1 cellular context compared by ENCODE assay signal in genomic region chr5:81675420-81675819, GRCh38.
TF ChIP-seq lines count a peak whose summit lies in the region.

No MANE protein-coding gene starts in this region.

TF ChIP-seq in GM23338, 12 proteins besides CTCF, POLR2A, EP300 and RAD21 (continued from another document):
- TF ChIP-seq, protein P1, sequence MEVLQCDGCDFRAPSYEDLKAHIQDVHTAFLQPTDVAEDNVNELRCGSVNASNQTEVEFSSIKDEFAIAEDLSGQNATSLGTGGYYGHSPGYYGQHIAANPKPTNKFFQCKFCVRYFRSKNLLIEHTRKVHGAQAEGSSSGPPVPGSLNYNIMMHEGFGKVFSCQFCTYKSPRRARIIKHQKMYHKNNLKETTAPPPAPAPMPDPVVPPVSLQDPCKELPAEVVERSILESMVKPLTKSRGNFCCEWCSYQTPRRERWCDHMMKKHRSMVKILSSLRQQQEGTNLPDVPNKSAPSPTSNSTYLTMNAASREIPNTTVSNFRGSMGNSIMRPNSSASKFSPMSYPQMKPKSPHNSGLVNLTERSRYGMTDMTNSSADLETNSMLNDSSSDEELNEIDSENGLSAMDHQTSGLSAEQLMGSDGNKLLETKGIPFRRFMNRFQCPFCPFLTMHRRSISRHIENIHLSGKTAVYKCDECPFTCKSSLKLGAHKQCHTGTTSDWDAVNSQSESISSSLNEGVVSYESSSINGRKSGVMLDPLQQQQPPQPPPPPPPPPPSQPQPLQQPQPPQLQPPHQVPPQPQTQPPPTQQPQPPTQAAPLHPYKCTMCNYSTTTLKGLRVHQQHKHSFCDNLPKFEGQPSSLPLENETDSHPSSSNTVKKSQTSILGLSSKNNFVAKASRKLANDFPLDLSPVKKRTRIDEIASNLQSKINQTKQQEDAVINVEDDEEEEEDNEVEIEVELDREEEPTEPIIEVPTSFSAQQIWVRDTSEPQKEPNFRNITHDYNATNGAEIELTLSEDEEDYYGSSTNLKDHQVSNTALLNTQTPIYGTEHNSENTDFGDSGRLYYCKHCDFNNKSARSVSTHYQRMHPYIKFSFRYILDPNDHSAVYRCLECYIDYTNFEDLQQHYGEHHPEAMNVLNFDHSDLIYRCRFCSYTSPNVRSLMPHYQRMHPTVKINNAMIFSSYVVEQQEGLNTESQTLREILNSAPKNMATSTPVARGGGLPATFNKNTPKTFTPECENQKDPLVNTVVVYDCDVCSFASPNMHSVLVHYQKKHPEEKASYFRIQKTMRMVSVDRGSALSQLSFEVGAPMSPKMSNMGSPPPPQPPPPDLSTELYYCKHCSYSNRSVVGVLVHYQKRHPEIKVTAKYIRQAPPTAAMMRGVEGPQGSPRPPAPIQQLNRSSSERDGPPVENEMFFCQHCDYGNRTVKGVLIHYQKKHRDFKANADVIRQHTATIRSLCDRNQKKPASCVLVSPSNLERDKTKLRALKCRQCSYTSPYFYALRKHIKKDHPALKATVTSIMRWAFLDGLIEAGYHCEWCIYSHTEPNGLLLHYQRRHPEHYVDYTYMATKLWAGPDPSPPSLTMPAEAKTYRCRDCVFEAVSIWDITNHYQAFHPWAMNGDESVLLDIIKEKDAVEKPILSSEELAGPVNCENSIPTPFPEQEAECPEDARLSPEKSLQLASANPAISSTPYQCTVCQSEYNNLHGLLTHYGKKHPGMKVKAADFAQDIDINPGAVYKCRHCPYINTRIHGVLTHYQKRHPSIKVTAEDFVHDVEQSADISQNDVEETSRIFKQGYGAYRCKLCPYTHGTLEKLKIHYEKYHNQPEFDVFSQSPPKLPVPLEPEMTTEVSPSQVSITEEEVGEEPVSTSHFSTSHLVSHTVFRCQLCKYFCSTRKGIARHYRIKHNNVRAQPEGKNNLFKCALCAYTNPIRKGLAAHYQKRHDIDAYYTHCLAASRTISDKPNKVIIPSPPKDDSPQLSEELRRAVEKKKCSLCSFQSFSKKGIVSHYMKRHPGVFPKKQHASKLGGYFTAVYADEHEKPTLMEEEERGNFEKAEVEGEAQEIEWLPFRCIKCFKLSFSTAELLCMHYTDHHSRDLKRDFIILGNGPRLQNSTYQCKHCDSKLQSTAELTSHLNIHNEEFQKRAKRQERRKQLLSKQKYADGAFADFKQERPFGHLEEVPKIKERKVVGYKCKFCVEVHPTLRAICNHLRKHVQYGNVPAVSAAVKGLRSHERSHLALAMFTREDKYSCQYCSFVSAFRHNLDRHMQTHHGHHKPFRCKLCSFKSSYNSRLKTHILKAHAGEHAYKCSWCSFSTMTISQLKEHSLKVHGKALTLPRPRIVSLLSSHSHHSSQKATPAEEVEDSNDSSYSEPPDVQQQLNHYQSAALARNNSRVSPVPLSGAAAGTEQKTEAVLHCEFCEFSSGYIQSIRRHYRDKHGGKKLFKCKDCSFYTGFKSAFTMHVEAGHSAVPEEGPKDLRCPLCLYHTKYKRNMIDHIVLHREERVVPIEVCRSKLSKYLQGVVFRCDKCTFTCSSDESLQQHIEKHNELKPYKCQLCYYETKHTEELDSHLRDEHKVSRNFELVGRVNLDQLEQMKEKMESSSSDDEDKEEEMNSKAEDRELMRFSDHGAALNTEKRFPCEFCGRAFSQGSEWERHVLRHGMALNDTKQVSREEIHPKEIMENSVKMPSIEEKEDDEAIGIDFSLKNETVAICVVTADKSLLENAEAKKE (CRISPR knock-in tag; IDR thresholded peaks at IDR 0.05): no peak
- TF ChIP-seq ZNF114 (CRISPR knock-in tag; IDR thresholded peaks at IDR 0.05): no peak
- no peak for TF ChIP-seq REST (IDR thresholded peaks at IDR 0.05; ENCODE audit: unreplicated experiment)
- TF ChIP-seq NANOG (IDR thresholded peaks at IDR 0.05; ENCODE audit: borderline replicate concordance): no peak
- TF ChIP-seq, protein P2, sequence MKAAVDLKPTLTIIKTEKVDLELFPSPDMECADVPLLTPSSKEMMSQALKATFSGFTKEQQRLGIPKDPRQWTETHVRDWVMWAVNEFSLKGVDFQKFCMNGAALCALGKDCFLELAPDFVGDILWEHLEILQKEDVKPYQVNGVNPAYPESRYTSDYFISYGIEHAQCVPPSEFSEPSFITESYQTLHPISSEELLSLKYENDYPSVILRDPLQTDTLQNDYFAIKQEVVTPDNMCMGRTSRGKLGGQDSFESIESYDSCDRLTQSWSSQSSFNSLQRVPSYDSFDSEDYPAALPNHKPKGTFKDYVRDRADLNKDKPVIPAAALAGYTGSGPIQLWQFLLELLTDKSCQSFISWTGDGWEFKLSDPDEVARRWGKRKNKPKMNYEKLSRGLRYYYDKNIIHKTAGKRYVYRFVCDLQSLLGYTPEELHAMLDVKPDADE (IDR thresholded peaks at IDR 0.05): no peak
